40 cellular contexts compared by ENCODE assay signal in the genomic region with DNA sequence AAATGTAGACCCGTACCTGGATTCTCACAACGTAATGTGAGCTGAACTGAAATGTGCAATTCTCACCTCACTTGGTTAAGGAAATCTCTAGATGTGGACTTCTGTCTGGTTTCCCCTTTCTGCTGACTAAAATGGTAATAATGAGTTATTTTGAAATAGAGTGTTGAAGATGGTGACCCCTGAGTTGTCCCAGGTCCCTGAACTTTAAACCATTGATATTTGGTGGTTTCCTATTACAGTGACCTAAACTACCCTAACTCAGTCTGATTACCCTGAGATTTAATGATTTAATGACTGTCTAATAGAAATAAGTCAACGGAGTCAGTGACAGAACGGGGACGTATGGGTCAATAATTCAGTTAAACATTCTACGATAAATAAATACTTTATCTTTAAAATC.
"Had no signal": no experiment of that assay in that cellular context is flagged by ENCODE, and none has a peak within 500 bp of the region (broad histone marks: within the 10 kb centered on the region; RNA-seq: fewer than 3 reads in every experiment).

No MANE protein-coding gene starts in this region.

- H3K27me3 ChIP-seq: adrenal gland, ascending aorta, body of pancreas, brain microvascular endothelial cell, breast epithelium, cardiac muscle cell had no signal

- H3K4me1 Mint-ChIP-seq: activated naive CD4-positive, alpha-beta T cell treated with anti-CD3 and anti-CD28 coated beads, Interleukin-2, amount 10 ng/mL, durations not matched to agents 7 days and 5 days; activated naive CD4-positive, alpha-beta T cell treated with anti-CD3 and anti-CD28 coated beads, Interleukin-2, amount 50 U/mL, for 24 hours; activated naive CD8-positive, alpha-beta T cell treated with anti-CD3 and anti-CD28 coated beads for 36 hours; activated naive CD8-positive, alpha-beta T cell treated with anti-CD3 and anti-CD28 coated beads, Interleukin-2, amount 10 ng/mL, durations not matched to agents 7 days and 5 days; activated naive CD8-positive, alpha-beta T cell treated with anti-CD3 and anti-CD28 coated beads, Interleukin-2, amount 50 U/mL, for 24 hours; activated T-helper 17 cell treated with anti-CD3 and anti-CD28 coated beads, Interleukin-2, amount 50 U/mL, for 72 hours; brain; central memory CD8-positive, alpha-beta T cell had no signal

- H3K4me3 ChIP-seq: adrenal gland, ascending aorta, body of pancreas, breast epithelium, cardiac muscle cell had no signal

- FAIRE-seq: astrocyte, bronchial epithelial cell had no signal

- H3K9me3 ChIP-seq: adrenal gland, ascending aorta, body of pancreas, breast epithelium had no signal

- ATAC-seq: activated naive CD4-positive, alpha-beta T cell treated with anti-CD3 and anti-CD28 coated beads, Interleukin-2, amount 50 U/mL, for 72 hours; activated naive CD8-positive, alpha-beta T cell treated with anti-CD3 and anti-CD28 coated beads, Interleukin-2, amount 50 U/mL, for 24 hours; activated T-cell treated with anti-CD3 and anti-CD28 coated beads, Interleukin-2, amount 50 U/mL, for 4 hours; activated T-cell treated with anti-CD3 and anti-CD28 coated beads, Interleukin-2, amount 50 U/mL, for 72 hours; activated T-helper 17 cell treated with anti-CD3 and anti-CD28 coated beads, Interleukin-2, amount 50 U/mL, for 72 hours; body of pancreas had no signal

- DNase-seq: activated effector memory CD4-positive, alpha-beta T cell treated with anti-CD3 and anti-CD28 coated beads, Interleukin-2, amount 50 U/mL, for 16 hours; activated effector memory CD4-positive, alpha-beta T cell treated with Interleukin-2 at 50 U/mL for 16 hours; activated gamma-delta T cell; activated gamma-delta T cell treated with Interleukin-2 at 50 U/mL for 16 hours; activated naive CD4-positive, alpha-beta T cell; activated naive CD4-positive, alpha-beta T cell treated with anti-CD3 and anti-CD28 coated beads for 36 hours; activated naive CD4-positive, alpha-beta T cell treated with anti-CD3 and anti-CD28 coated beads, Interleukin-2, amount 10 ng/mL, durations not matched to agents 7 days and 5 days; activated naive CD4-positive, alpha-beta T cell treated with anti-CD3 and anti-CD28 coated beads, Interleukin-2, amount 50 U/mL, for 16 hours; activated naive CD4-positive, alpha-beta T cell treated with Interleukin-2 at 50 U/mL for 16 hours; activated naive CD8-positive, alpha-beta T cell treated with anti-CD3 and anti-CD28 coated beads for 36 hours; activated naive CD8-positive, alpha-beta T cell treated with anti-CD3 and anti-CD28 coated beads, Interleukin-2, amount 10 ng/mL, durations not matched to agents 7 days and 5 days; activated naive CD8-positive, alpha-beta T cell treated with anti-CD3 and anti-CD28 coated beads, Interleukin-2, amount 50 U/mL, for 24 hours; activated T-cell treated with anti-CD3 and anti-CD28 coated beads, Interleukin-2, amount 50 U/mL, for 1 hour; activated T-cell treated with anti-CD3 and anti-CD28 coated beads, Interleukin-2, amount 50 U/mL, for 24 hours; activated T-cell treated with anti-CD3 and anti-CD28 coated beads, Interleukin-2, amount 50 U/mL, for 4 hours; activated T-cell treated with anti-CD3 and anti-CD28 coated beads, Interleukin-2, amount 50 U/mL, for 48 hours; activated T-cell treated with anti-CD3 and anti-CD28 coated beads, Interleukin-2, amount 50 U/mL, for 72 hours; adrenal gland; amniotic stem cell; amygdala; anterior cingulate cortex; aorta; body of pancreas; brain microvascular endothelial cell; caudate nucleus; central memory CD4-positive, alpha-beta T cell; cerebellar nuclear complex had no signal

- H3K36me3 Mint-ChIP-seq: activated naive CD4-positive, alpha-beta T cell treated with anti-CD3 and anti-CD28 coated beads, Interleukin-2, amount 10 ng/mL, durations not matched to agents 7 days and 5 days; activated naive CD4-positive, alpha-beta T cell treated with anti-CD3 and anti-CD28 coated beads, Interleukin-2, amount 50 U/mL, for 24 hours; activated naive CD4-positive, alpha-beta T cell treated with anti-CD3 and anti-CD28 coated beads, Interleukin-2, amount 50 U/mL, for 72 hours; activated naive CD8-positive, alpha-beta T cell; activated naive CD8-positive, alpha-beta T cell treated with anti-CD3 and anti-CD28 coated beads for 36 hours; activated naive CD8-positive, alpha-beta T cell treated with anti-CD3 and anti-CD28 coated beads, Interleukin-2, amount 10 ng/mL, durations not matched to agents 7 days and 5 days; brain had no signal

- H3K4me1 ChIP-seq: adrenal gland, ascending aorta, body of pancreas, breast epithelium had no signal

- H3K36me3 ChIP-seq: adrenal gland, ascending aorta, brain microvascular endothelial cell, breast epithelium, cardiac muscle cell had no signal

- H3K4me3 Mint-ChIP-seq: activated naive CD4-positive, alpha-beta T cell treated with anti-CD3 and anti-CD28 coated beads for 36 hours; activated naive CD4-positive, alpha-beta T cell treated with anti-CD3 and anti-CD28 coated beads, Interleukin-2, amount 10 ng/mL, durations not matched to agents 7 days and 5 days; activated naive CD4-positive, alpha-beta T cell treated with anti-CD3 and anti-CD28 coated beads, Interleukin-2, amount 50 U/mL, for 24 hours; activated naive CD8-positive, alpha-beta T cell; activated naive CD8-positive, alpha-beta T cell treated with anti-CD3 and anti-CD28 coated beads for 36 hours; activated naive CD8-positive, alpha-beta T cell treated with anti-CD3 and anti-CD28 coated beads, Interleukin-2, amount 10 ng/mL, durations not matched to agents 7 days and 5 days; activated naive CD8-positive, alpha-beta T cell treated with anti-CD3 and anti-CD28 coated beads, Interleukin-2, amount 50 U/mL, for 24 hours; activated T-cell treated with anti-CD3 and anti-CD28 coated beads, Interleukin-2, amount 50 U/mL, for 24 hours; activated T-cell treated with anti-CD3 and anti-CD28 coated beads, Interleukin-2, amount 50 U/mL, for 4 hours; activated T-cell treated with anti-CD3 and anti-CD28 coated beads, Interleukin-2, amount 50 U/mL, for 72 hours; activated T-helper 1 cell treated with anti-CD3 and anti-CD28 coated beads, Interleukin-12 subunit alpha, Interleukin-12 subunit beta, Interleukin-2, Interleukin-4 antibody, amounts not matched to agents 30 ng/mL and 10 ng/mL and 1 ng/mL, durations not matched to agents 14 hours and 24 hours and 36 hours; activated T-helper 17 cell treated with anti-CD3 and anti-CD28 coated beads, Interleukin-2, amount 50 U/mL, for 72 hours; brain; central memory CD8-positive, alpha-beta T cell had no signal

- H3K27ac ChIP-seq: adrenal gland, ascending aorta, body of pancreas, brain microvascular endothelial cell, breast epithelium, cardiac muscle cell had no signal

- H3K9me3 Mint-ChIP-seq: activated naive CD4-positive, alpha-beta T cell treated with anti-CD3 and anti-CD28 coated beads, Interleukin-2, amount 50 U/mL, for 24 hours; activated naive CD4-positive, alpha-beta T cell treated with anti-CD3 and anti-CD28 coated beads, Interleukin-2, amount 50 U/mL, for 72 hours; activated naive CD8-positive, alpha-beta T cell treated with anti-CD3 and anti-CD28 coated beads, Interleukin-2, amount 10 ng/mL, durations not matched to agents 7 days and 5 days had no signal

- H3K27ac Mint-ChIP-seq: activated naive CD4-positive, alpha-beta T cell treated with anti-CD3 and anti-CD28 coated beads for 36 hours; activated naive CD4-positive, alpha-beta T cell treated with anti-CD3 and anti-CD28 coated beads, Interleukin-2, amount 10 ng/mL, durations not matched to agents 7 days and 5 days; activated naive CD4-positive, alpha-beta T cell treated with anti-CD3 and anti-CD28 coated beads, Interleukin-2, amount 50 U/mL, for 24 hours; activated naive CD4-positive, alpha-beta T cell treated with anti-CD3 and anti-CD28 coated beads, Interleukin-2, amount 50 U/mL, for 72 hours; activated naive CD8-positive, alpha-beta T cell; activated naive CD8-positive, alpha-beta T cell treated with anti-CD3 and anti-CD28 coated beads for 36 hours; activated naive CD8-positive, alpha-beta T cell treated with anti-CD3 and anti-CD28 coated beads, Interleukin-2, amount 10 ng/mL, durations not matched to agents 7 days and 5 days; activated naive CD8-positive, alpha-beta T cell treated with anti-CD3 and anti-CD28 coated beads, Interleukin-2, amount 50 U/mL, for 24 hours; activated T-cell treated with anti-CD3 and anti-CD28 coated beads, Interleukin-2, amount 50 U/mL, for 24 hours; activated T-cell treated with anti-CD3 and anti-CD28 coated beads, Interleukin-2, amount 50 U/mL, for 72 hours; activated T-helper 1 cell treated with anti-CD3 and anti-CD28 coated beads, Interleukin-12 subunit alpha, Interleukin-12 subunit beta, Interleukin-2, Interleukin-4 antibody, amounts not matched to agents 30 ng/mL and 10 ng/mL and 1 ng/mL, durations not matched to agents 14 hours and 24 hours and 36 hours; activated T-helper 17 cell treated with anti-CD3 and anti-CD28 coated beads, Interleukin-2, amount 50 U/mL, for 72 hours; activated T-helper 2 cell treated with anti-CD3 and anti-CD28 coated beads, Interferon-gamma antibody, Interleukin-2, Interleukin-4, amounts not matched to agents 10 μg/mL and 5 μg/mL and 100 μg/mL, durations not matched to agents 14 hours and 24 hours and 36 hours; brain had no signal

- H3K27me3 Mint-ChIP-seq: activated naive CD4-positive, alpha-beta T cell treated with anti-CD3 and anti-CD28 coated beads, Interleukin-2, amount 10 ng/mL, durations not matched to agents 7 days and 5 days; activated naive CD4-positive, alpha-beta T cell treated with anti-CD3 and anti-CD28 coated beads, Interleukin-2, amount 50 U/mL, for 24 hours; activated naive CD8-positive, alpha-beta T cell; activated naive CD8-positive, alpha-beta T cell treated with anti-CD3 and anti-CD28 coated beads for 36 hours; activated naive CD8-positive, alpha-beta T cell treated with anti-CD3 and anti-CD28 coated beads, Interleukin-2, amount 10 ng/mL, durations not matched to agents 7 days and 5 days; activated naive CD8-positive, alpha-beta T cell treated with anti-CD3 and anti-CD28 coated beads, Interleukin-2, amount 50 U/mL, for 24 hours; activated T-cell treated with anti-CD3 and anti-CD28 coated beads, Interleukin-2, amount 50 U/mL, for 24 hours; activated T-helper 17 cell treated with anti-CD3 and anti-CD28 coated beads, Interleukin-2, amount 50 U/mL, for 72 hours; brain; central memory CD8-positive, alpha-beta T cell had no signal
